Comparison of ENCODE assay signal across 18 cellular contexts in genomic region chr10:13496164-13496563, GRCh38. TPM values are rescaled to one million over a fixed set of nuclear protein-coding genes. Genes with fewer than 3 reads are reported as not detected.
DNase-seq lines count a peak whose midpoint lies in the region; ATAC-seq and TF ChIP-seq lines count a peak whose summit lies in the region.
"Had no signal": no experiment of that assay in that cellular context is flagged by ENCODE, and none has a peak within 500 bp of the region (broad histone marks: within the 10 kb centered on the region; RNA-seq: fewer than 3 reads in every experiment).

No MANE protein-coding gene starts in this region.

- H3F3A ChIP-seq in GM23248 (ENCODE audit: insufficient read depth): no peaks in the 10 kb centered on the region

- H3K36me3 Mint-ChIP-seq in endodermal cell (ENCODE audit: low read depth): no peaks in the 10 kb centered on the region
- peaks cover 2% of the 10 kb centered on the region for H3K36me3 Mint-ChIP-seq in neural crest cell (ENCODE audit: low read depth)

- H3K9me3 ChIP-seq in endodermal cell (ENCODE audit: control insufficient read depth, low read length) (no peaks in the 10 kb centered on the region), GM23248 (ENCODE audit: low read depth) (no peaks in the 10 kb centered on the region), heart left ventricle (no peaks in the 10 kb centered on the region)
- H3K9me3 ChIP-seq: A549, Caco-2 had no signal

- H3K9me3 Mint-ChIP-seq in endodermal cell: no peaks in the 10 kb centered on the region
- H3K9me3 Mint-ChIP-seq in neural crest cell: no peaks in the 10 kb centered on the region
- H3K9me3 Mint-ChIP-seq: CD4-positive, alpha-beta T cell had no signal

- in situ Hi-C loops in GM23248 (cut with MboI): no loop called here

- H3K4me1 ChIP-seq in endodermal cell (ENCODE audit: control insufficient read depth, insufficient read depth, low read length): no peaks in the 10 kb centered on the region
- H3K4me1 ChIP-seq in GM23248 (ENCODE audit: insufficient read depth): no peaks in the 10 kb centered on the region
- H3K4me1 ChIP-seq in heart left ventricle: no peaks in the 10 kb centered on the region
- H3K4me1 ChIP-seq: Caco-2 had no signal

- no peak overlapping the region for H2AFZ ChIP-seq in GM23248

- no peak for ATAC-seq in heart left ventricle
- ATAC-seq: A549, GM12878, K562 had no signal

- H3K9ac ChIP-seq in endodermal cell (ENCODE audit: extremely low read depth, low read length, poor library complexity, severe bottlenecking) (no peak overlapping the region), GM23248 (no peak overlapping the region)

- no peak for TF ChIP-seq POLR2A in heart left ventricle (IDR thresholded peaks at IDR 0.05)

- no peak overlapping the region for H3K4me2 ChIP-seq in GM23248 (ENCODE audit: unreplicated experiment)
- H3K4me2 ChIP-seq: A549 had no signal

- no peak overlapping the region for H3K4me3 Mint-ChIP-seq in endodermal cell
- H3K4me3 Mint-ChIP-seq in neural crest cell: no peak overlapping the region
- H3K4me3 Mint-ChIP-seq: CD4-positive, alpha-beta T cell had no signal

- no peaks in the 10 kb centered on the region for H3K79me2 ChIP-seq in GM23248 (ENCODE audit: insufficient read depth)

- no peak for TF ChIP-seq CTCF in endodermal cell (conservative IDR thresholded peaks at IDR 0.05)
- no peak for TF ChIP-seq CTCF in neural crest cell (conservative IDR thresholded peaks at IDR 0.05)
- no peak for TF ChIP-seq CTCF in heart left ventricle (IDR thresholded peaks at IDR 0.05)

- peaks cover 3% of the 10 kb centered on the region for H3K4me1 Mint-ChIP-seq in endodermal cell
- H3K4me1 Mint-ChIP-seq in neural crest cell: peaks cover 24% of the 10 kb centered on the region

- no peak overlapping the region for H3K4me3 ChIP-seq in endodermal cell (ENCODE audit: low read length)
- no peak overlapping the region for H3K4me3 ChIP-seq in GM23248
- no peak overlapping the region for H3K4me3 ChIP-seq in heart left ventricle
- H3K4me3 ChIP-seq: A549, GM12878, K562 had no signal

- no peaks in the 10 kb centered on the region for H3K9me2 ChIP-seq in GM23248 (ENCODE audit: insufficient read depth)

- DNase-seq in M059J (ENCODE audit: low read depth) (peak; percentile 12), endodermal cell (no peak), neural crest cell (ENCODE audit: low read depth, low spot score) (no peak), GM23248 (no peak), iPS-NIHi7 (ENCODE audit: extremely low spot score) (no peak), heart left ventricle (no peak), glomerular visceral epithelial cell (ENCODE audit: extremely low spot score) (no peak)
- DNase-seq: AML-193; Caco-2; CD4-positive, alpha-beta T cell; DMS153; DMS79 treated with DMSO at 0.1 percent for 48 hours; H7; IMR-90 had no signal

- H3K27ac Mint-ChIP-seq in endodermal cell (no peak overlapping the region), neural crest cell (ENCODE audit: unreplicated experiment) (peak overlapping the region; percentile 79)
- H3K27ac Mint-ChIP-seq: CD4-positive, alpha-beta T cell had no signal

- no peaks in the 10 kb centered on the region for H3K27me3 ChIP-seq in endodermal cell (ENCODE audit: control insufficient read depth, insufficient read depth, low read length, poor library complexity, severe bottlenecking)
- H3K27me3 ChIP-seq in GM23248 (replicated peaks; ENCODE audit: insufficient read depth): no peaks in the 10 kb centered on the region
- no peaks in the 10 kb centered on the region for H3K27me3 ChIP-seq in heart left ventricle

- 87 to 88% methylated on average over 4 to 8 of the region's 8 CpGs for WGBS in endodermal cell (ENCODE audit: insufficient coverage in 1 of 2, insufficient read length in 1 of 2), 2 experiments
- 88 to 89% methylated on average over 8 of the region's 8 CpGs for WGBS in GM23248 (ENCODE audit: low coverage in 1 of 2, low lambda C conversion rate in 2 of 2, missing lambda C conversion rate in 2 of 2), 2 experiments
- 85 to 87% (median 87%) methylated on average over 8 of the region's 8 CpGs for WGBS in heart left ventricle, 4 donors

- no peaks in the 10 kb centered on the region for H4K20me1 ChIP-seq in GM23248 (ENCODE audit: insufficient read depth)

- H3K27me3 Mint-ChIP-seq in endodermal cell (ENCODE audit: insufficient read depth) (no peaks in the 10 kb centered on the region), neural crest cell (ENCODE audit: low read depth) (no peaks in the 10 kb centered on the region)

- H3K27ac ChIP-seq in endodermal cell (ENCODE audit: low read depth, low read length) (peak overlapping the region; percentile 25), GM23248 (no peak overlapping the region), heart left ventricle (no peak overlapping the region)
- H3K27ac ChIP-seq: A549, C4-2B had no signal

- H3K36me3 ChIP-seq in endodermal cell (ENCODE audit: control insufficient read depth, insufficient read depth, low read length) (no peaks in the 10 kb centered on the region), GM23248 (ENCODE audit: low read depth) (no peaks in the 10 kb centered on the region), heart left ventricle (peaks cover 0 to 68% (median 48%) of the 10 kb centered on the region in 9 donors)

- intact Hi-C loops in heart left ventricle (cut with DNase I): no loop called here

RNA-seq across cellular contexts. Expression of gene BEND7, which starts 32.6 kb away (rescaled TPM):
- total RNA-seq in M059J (2014; rRNA removed; shearing (Covaris generic)): 0.79 and 1.5 TPM in 2 replicates
- total RNA-seq in endodermal cell (1 to 10 TPM; 5.3 to 5.7 TPM), neural crest cell (21.9 and 25.0 TPM in 2 replicates), heart left ventricle (10 to 100 TPM in 8 of 9 donors, 1 to 10 TPM in 1; 9.5 to 30.5 (median 13.0) TPM)
- polyA plus RNA-seq in endodermal cell (2013, experiment 1 of 2): 14.5 TPM
- 14.8 TPM for polyA plus RNA-seq in endodermal cell (2013, experiment 2 of 2)
- total RNA-seq in GM23248 (2014; rRNA removed; shearing (Covaris generic)): 5.8 and 6.4 TPM in 2 replicates
- polyA plus RNA-seq in GM23248 (2016; fragmentation: Nextera tagmentation; extraction: Ambion mirVana) (1.7 and 2.3 TPM in 2 replicates), heart left ventricle (1 to 10 TPM; 5.5 to 9.2 TPM)
- total RNA-seq: CD4-positive, alpha-beta T cell; GM12878 had no signal
- polyA plus RNA-seq: GM12878 had no signal
